1 cellular context compared by ENCODE assay signal in the genomic region with DNA sequence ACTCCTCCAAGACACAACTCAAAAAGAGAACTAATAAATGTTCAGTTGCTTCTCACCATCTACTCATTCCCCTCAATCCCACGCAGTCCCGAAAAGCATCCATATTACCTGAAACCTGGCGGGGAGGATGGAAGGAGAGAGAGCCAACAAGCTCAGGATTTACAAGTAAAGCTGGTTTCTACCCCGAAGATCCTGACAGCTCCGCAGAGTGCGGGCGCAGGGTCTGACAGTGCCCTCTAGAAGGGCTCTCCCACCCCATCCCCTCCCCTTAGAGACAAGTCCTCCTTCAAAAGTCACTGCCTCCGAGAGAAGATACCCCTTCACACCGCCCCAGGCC.
TF ChIP-seq lines count a peak whose summit lies in the region.

No MANE protein-coding gene starts in this region.

TF ChIP-seq in IMR-90, 13 proteins besides CTCF, POLR2A, EP300 and RAD21 (continued from another document):
- TF ChIP-seq ELK1 (IDR thresholded peaks at IDR 0.05; ENCODE audit: borderline replicate concordance, low read depth, low read length), result no peak
- no peak for TF ChIP-seq RCOR1 (IDR thresholded peaks at IDR 0.05; ENCODE audit: insufficient replicate concordance, low read length)
TF ChIP-seq in IMR-90: peak in this region for 0.
